Comparison of ENCODE assay signal across 21 cellular contexts in genomic region chr2:205996156-205996555, GRCh38.
DNase-seq lines count a peak whose midpoint lies in the region; ATAC-seq and TF ChIP-seq lines count a peak whose summit lies in the region.
"Had no signal": no experiment of that assay in that cellular context is flagged by ENCODE, and none has a peak within 500 bp of the region (broad histone marks: within the 10 kb centered on the region; RNA-seq: fewer than 3 reads in every experiment).

No MANE protein-coding gene starts in this region.

- DNase-seq in AG10803 (ENCODE audit: low read depth) (peak; percentile 53), AML-193 (lab: John Stamatoyannopoulos, UW) (peak; percentile 75 to 77), NB4 (ENCODE audit: low read depth) (peak; percentile 23), choroid plexus epithelial cell (ENCODE audit: low read depth) (peak; percentile 20), left cardiac atrium (no peak)
- DNase-seq: CD8-positive, alpha-beta T cell; DND-41; Kasumi-1; NCI-H1105 treated with DMSO at 0.1 percent for 48 hours; NCI-H1694; NCI-H2081 treated with DMSO at 0.1 percent for 48 hours; NCI-H2171 treated with DMSO at 0.1 percent for 48 hours; NCI-H524 treated with DMSO at 0.1 percent for 48 hours; NCI-H82; PC-9; RPMI8226; SHP77; SK-N-SH had no signal

- TF ChIP-seq POLR2A in NB4 (IDR thresholded peaks at IDR 0.05; ENCODE audit: extremely low read depth, insufficient read length): no peak

- no peak overlapping the region for H3K4me3 ChIP-seq in AG10803 (ENCODE audit: low read length)
- no peak overlapping the region for H3K4me3 ChIP-seq in NB4 (ENCODE audit: low read depth, low read length)
- H3K4me3 ChIP-seq in choroid plexus epithelial cell (ENCODE audit: low read depth, low read length): no peak overlapping the region
- H3K4me3 ChIP-seq: BLaER1 treated with 17β-estradiol and CSF1 and Interleukin-3, amounts not matched to agents 10 nM and 100 nM; PC-9 had no signal

- intact Hi-C loops in left cardiac atrium (cut with DNase I): no loop called here

- TF ChIP-seq CTCF in AG10803 (conservative IDR thresholded peaks at IDR 0.05; ENCODE audit: low read length) (no peak), NB4 (IDR thresholded peaks at IDR 0.05; ENCODE audit: low read depth, low read length) (no peak), choroid plexus epithelial cell (conservative IDR thresholded peaks at IDR 0.05; ENCODE audit: low read depth, low read length) (no peak)

- ATAC-seq in left cardiac atrium (no peak), GM19463 (IDR thresholded peaks at IDR 0.05; ENCODE audit: unreplicated experiment) (no peak), HG03025 (IDR thresholded peaks at IDR 0.05; ENCODE audit: low FRiP score, unreplicated experiment) (no peak)
- ATAC-seq: CD8-positive, alpha-beta T cell had no signal
